In the genomic region with DNA sequence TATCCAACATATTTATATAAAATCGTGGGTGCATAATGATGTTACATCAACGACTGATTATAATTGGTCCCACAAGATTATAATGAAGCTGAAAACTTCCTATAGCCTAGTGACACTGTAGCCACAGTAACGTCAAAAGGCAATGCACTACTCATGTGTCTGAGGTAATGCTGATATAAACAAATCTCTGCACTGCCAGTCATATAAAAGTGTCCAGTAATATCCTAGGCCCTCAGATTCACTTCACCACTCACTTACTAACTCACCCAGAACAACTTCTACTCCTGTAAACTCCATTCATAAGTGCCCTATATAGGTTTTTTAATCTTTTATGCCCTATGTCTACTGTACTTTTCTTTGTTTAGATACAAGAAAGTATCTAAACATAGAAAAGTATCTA, we compare ENCODE assay signal across 28 cellular contexts.
"Had no signal": no experiment of that assay in that cellular context is flagged by ENCODE, and none has a peak within 500 bp of the region (broad histone marks: within the 10 kb centered on the region; RNA-seq: fewer than 3 reads in every experiment).

No MANE protein-coding gene starts in this region.

- H3K4me1 Mint-ChIP-seq: neural progenitor cell had no signal

- H3K4me3 Mint-ChIP-seq: dendritic cell treated with granulocyte-macrophage colony-stimulating factor and Interleukin-4, amounts not matched to agents 40 ng/mL and 50 ng/mL, for 4 days; endodermal cell; memory B cell; nephron; neural progenitor cell; stimulated activated effector memory CD8-positive, alpha-beta T cell treated with anti-CD3 and anti-CD28 coated beads, Interleukin-12 subunit alpha, Interleukin-12 subunit beta, amount 100 ng/mL, for 72 hours; type B pancreatic cell had no signal

- H3K27ac Mint-ChIP-seq: endodermal cell; memory B cell; nephron; neural progenitor cell; stimulated activated effector memory CD8-positive, alpha-beta T cell treated with anti-CD3 and anti-CD28 coated beads, Interleukin-12 subunit alpha, Interleukin-12 subunit beta, amount 100 ng/mL, for 72 hours; type B pancreatic cell had no signal

- H3K36me3 Mint-ChIP-seq: stimulated activated effector memory CD8-positive, alpha-beta T cell treated with anti-CD3 and anti-CD28 coated beads, Interleukin-12 subunit alpha, Interleukin-12 subunit beta, amount 100 ng/mL, for 72 hours had no signal

- FAIRE-seq: islet of Langerhans had no signal

- H3K27me3 ChIP-seq: colonic mucosa, gastrocnemius medialis, heart right ventricle, neural progenitor cell, sigmoid colon, testis, tibial artery had no signal

- H3K4me3 ChIP-seq: colonic mucosa, gastrocnemius medialis, heart right ventricle, lung, neural progenitor cell, prostate gland, sigmoid colon, testis, tibial artery had no signal

- DNase-seq: colonic mucosa; effector CD8-positive, alpha-beta T cell; endodermal cell; foreskin fibroblast; gastrocnemius medialis; heart right ventricle; hippocampal formation; left colon; right cardiac atrium; sigmoid colon; stimulated activated CD4-positive, alpha-beta T cell treated with anti-CD3 and anti-CD28 coated beads, Interleukin-2, amount 100 ng/mL, for 24 hours; stimulated activated CD4-positive, alpha-beta T cell treated with anti-CD3 and anti-CD28 coated beads, Interleukin-4, amount 100 ng/mL, for 24 hours; stimulated activated naive CD8-positive, alpha-beta T cell treated with anti-CD3 and anti-CD28 coated beads, Interleukin-15, Interleukin-2, amounts not matched to agents 100 U/mL and 50 U/mL, for 24 hours; substantia nigra; testis; tibial artery had no signal

- H3K36me3 ChIP-seq: colonic mucosa, gastrocnemius medialis, prostate gland, sigmoid colon, tibial artery had no signal

- H3K9me3 Mint-ChIP-seq: dendritic cell treated with granulocyte-macrophage colony-stimulating factor and Interleukin-4, amounts not matched to agents 40 ng/mL and 50 ng/mL, for 4 days; stimulated activated effector memory CD8-positive, alpha-beta T cell treated with anti-CD3 and anti-CD28 coated beads, Interleukin-12 subunit alpha, Interleukin-12 subunit beta, amount 100 ng/mL, for 72 hours had no signal

- H3K27me3 Mint-ChIP-seq: dendritic cell treated with granulocyte-macrophage colony-stimulating factor and Interleukin-4, amounts not matched to agents 40 ng/mL and 50 ng/mL, for 4 days; memory B cell; type B pancreatic cell had no signal

- ATAC-seq: esophagus mucosa; gastrocnemius medialis; left colon; right cardiac atrium; stimulated activated effector memory CD8-positive, alpha-beta T cell treated with anti-CD3 and anti-CD28 coated beads, Interleukin-12 subunit alpha, Interleukin-12 subunit beta, amount 100 ng/mL, for 72 hours; stimulated activated naive CD8-positive, alpha-beta T cell treated with anti-CD3 and anti-CD28 coated beads, Interleukin-15, Interleukin-2, amounts not matched to agents 100 U/mL and 50 U/mL, for 24 hours had no signal

- H3K4me1 ChIP-seq: prostate gland, testis had no signal

- H3K27ac ChIP-seq: colonic mucosa, epithelial cell of prostate, gastrocnemius medialis, heart right ventricle, neural progenitor cell, parathyroid adenoma, prostate gland, sigmoid colon, testis, tibial artery had no signal

- H3K9me3 ChIP-seq: colonic mucosa, gastrocnemius medialis, prostate gland, sigmoid colon, testis, tibial artery had no signal
